In genomic region chr6:89776583-89777233, GRCh38 we compare ENCODE assay signal across 25 cellular contexts. TPM values are rescaled to one million over a fixed set of nuclear protein-coding genes. Genes with fewer than 3 reads are reported as not detected.
A peak's percentile ranks its signal among the peaks of the same experiment; 100 is the strongest.
DNase-seq lines count a peak whose midpoint lies in the region; FAIRE-seq and TF ChIP-seq lines count a peak whose summit lies in the region.
"Had no signal": no experiment of that assay in that cellular context is flagged by ENCODE, and none has a peak within 500 bp of the region (broad histone marks: within the 10 kb centered on the region; RNA-seq: fewer than 3 reads in every experiment).

No MANE protein-coding gene starts in this region.

- DNase-seq in M059J (ENCODE audit: low read depth) (peak; percentile 5), choroid plexus epithelial cell (ENCODE audit: low read depth) (peak; percentile 12), small intestine (peak; percentile 17), GM10248 (ENCODE audit: extremely low spot score) (no peak), SK-N-DZ (ENCODE audit: low spot score) (no peak)
- DNase-seq in stimulated activated CD4-positive, alpha-beta T cell treated with anti-CD3 and anti-CD28 coated beads, Interleukin-15, amount 100 ng/mL, for 24 hours, result no peak
- no peak for DNase-seq in activated CD4-positive, alpha-beta T cell treated with anti-CD3 and anti-CD28 coated beads, Interleukin-2, amount 50 U/mL, for 1 hour
- DNase-seq: CD4-positive, CD25-positive, alpha-beta regulatory T cell; DMS153; DND-41; Kasumi-1; MV-4-11; NCI-H1105; NCI-H1436 treated with DMSO at 0.1 percent for 48 hours; NCI-H187 treated with DMSO at 0.1 percent for 48 hours; NCI-H446 treated with DMSO at 0.1 percent for 48 hours; NCI-H526; NCI-H82; PC-9; SJCRH30 had no signal

- TF ChIP-seq RAD21 in liver (IDR thresholded peaks at IDR 0.05), result peak; percentile 14 to 61

- H3K27ac ChIP-seq in liver (ENCODE audit: low read depth in 1 of 2, low read length in 2 of 2) (no peak overlapping the region), small intestine (ENCODE audit: low read depth in 1 of 2, low read length in 1 of 2) (no peak overlapping the region)
- H3K27ac ChIP-seq: BLaER1, PC-9, SJCRH30 had no signal

- WGBS in liver, result 60% methylated on average over 1 of the region's 1 CpG
- WGBS in small intestine, 3 donors, result 84 to 92% (median 86%) methylated on average over 1 of the region's 1 CpG

- H3K27me3 ChIP-seq in liver (ENCODE audit: control insufficient read depth in 4 of 4, insufficient read depth in 4 of 4, low read length in 3 of 4), result no peaks in the 10 kb centered on the region
- no peaks in the 10 kb centered on the region for H3K27me3 ChIP-seq in small intestine (ENCODE audit: control insufficient read depth in 2 of 2, insufficient read depth in 2 of 2, low read length in 2 of 2)
- H3K27me3 ChIP-seq: BLaER1, SJCRH30 had no signal

- FAIRE-seq in small intestine (lab: Jason Lieb, UNC), result no peak
- FAIRE-seq: A204.1, H54 had no signal

- no peak overlapping the region for H3K9ac ChIP-seq in liver (ENCODE audit: low read depth in 1 of 2, low read length in 2 of 2)
- H3K9ac ChIP-seq: BLaER1 had no signal

- H3K4me1 ChIP-seq in liver (ENCODE audit: control insufficient read depth in 4 of 4, insufficient read depth in 4 of 4, low read length in 3 of 4) (peaks cover 0 to 9% (median 5%) of the 10 kb centered on the region in 4 donors), small intestine (ENCODE audit: control insufficient read depth in 2 of 2, insufficient read depth in 1 of 2, low read depth in 1 of 2, low read length in 1 of 2) (no peaks in the 10 kb centered on the region)
- H3K4me1 ChIP-seq: BLaER1, SJCRH30 had no signal

- H3K9me3 ChIP-seq in liver (ENCODE audit: control insufficient read depth in 4 of 4, low read length in 3 of 4) (no peaks in the 10 kb centered on the region), small intestine (ENCODE audit: control insufficient read depth, low read depth) (no peaks in the 10 kb centered on the region)
- H3K9me3 ChIP-seq: BLaER1, SJCRH30 had no signal

- TF ChIP-seq CTCF in choroid plexus epithelial cell (conservative IDR thresholded peaks at IDR 0.05; ENCODE audit: low read depth, low read length), result peak; percentile 38
- no peak for TF ChIP-seq CTCF in liver (IDR thresholded peaks at IDR 0.05; ENCODE audit: low read depth, low read length, missing input control)
- no peak for TF ChIP-seq CTCF in GM10248 (IDR thresholded peaks at IDR 0.05; ENCODE audit: control extremely low read depth, extremely low read depth, low read depth, missing control alignments)

- CTCF ChIA-PET in GM10248 (lab: Yijun Ruan, JAX), result interaction anchor here (1.2 to 1.5 kb wide), 3 partner anchors 16 to 22 kb away, joined by 3 to 4 read pairs (median 4); no protein-coding TSS in a partner anchor

- POLR2A ChIA-PET in GM10248 (lab: Yijun Ruan, JAX), result no interaction called here

- H3K36me3 ChIP-seq in liver (ENCODE audit: control insufficient read depth in 4 of 4, insufficient read depth in 3 of 4, low read depth in 1 of 4, low read length in 3 of 4) (peaks cover 5 to 24% (median 12%) of the 10 kb centered on the region in 4 donors), small intestine (ENCODE audit: control insufficient read depth in 2 of 2, insufficient read depth in 2 of 2, low read length in 2 of 2) (peaks cover 8 to 13% of the 10 kb centered on the region in 2 donors)

- H3K4me3 ChIP-seq in choroid plexus epithelial cell (ENCODE audit: low read depth, low read length) (no peak overlapping the region), liver (ENCODE audit: low read depth in 1 of 3, low read length in 3 of 3) (no peak overlapping the region), small intestine (ENCODE audit: low read depth in 1 of 2, low read length in 2 of 2) (no peak overlapping the region)
- H3K4me3 ChIP-seq: BLaER1, K562, PC-9, SJCRH30 had no signal

TF ChIP-seq in liver, 16 proteins besides CTCF, POLR2A, EP300 and RAD21:
- peak in 1 of 2 donors; percentile 20 for TF ChIP-seq RXRA (IDR thresholded peaks at IDR 0.05)
- peak in 1 of 2 donors; percentile 78 for TF ChIP-seq JUND (IDR thresholded peaks at IDR 0.05)
- no peak for TF ChIP-seq HNF4G (IDR thresholded peaks at IDR 0.05)
- TF ChIP-seq SP1 (IDR thresholded peaks at IDR 0.05), result no peak
- peak; percentile 52 to 76 for TF ChIP-seq HNF4A (conservative IDR thresholded peaks at IDR 0.05)
- no peak for TF ChIP-seq FOXA1 (IDR thresholded peaks at IDR 0.05)
- no peak for TF ChIP-seq GABPA (IDR thresholded peaks at IDR 0.05 in 1 of 2, conservative IDR thresholded peaks at IDR 0.05 in 1 of 2)
TF ChIP-seq in liver: peak in this region for 3.

RNA-seq across cellular contexts. Expression of gene MDN1, which starts 42.9 kb away (rescaled TPM):
- 3.5 and 8.7 TPM in 2 replicates for total RNA-seq in M059J (2014; rRNA removed; shearing (Covaris generic))
- 10 to 100 TPM; 29.6 to 48.9 TPM for total RNA-seq in liver
- 10 to 100 TPM in 1 of 2 donors, 1 to 10 TPM in 1; 5.4 to 16.0 TPM for polyA plus RNA-seq in liver
- polyA plus RNA-seq in small intestine, result 10 to 100 TPM in 2 of 3 donors, 1 to 10 TPM in 1; 8.6 to 16.8 (median 13.8) TPM
- polyA plus RNA-seq in SK-N-DZ (2014; cell fraction: cytosol; rRNA removed), result 11.8 and 18.6 TPM in 2 replicates
- 53.3 and 57.7 TPM in 2 replicates for polyA plus RNA-seq in SK-N-DZ (2014; cell fraction: nucleus; rRNA removed)

RNA-seq across cellular contexts. Expression of gene CASP8AP2, which starts 53.0 kb away (rescaled TPM):
- 9.3 and 11.4 TPM in 2 replicates for total RNA-seq in M059J (2014; rRNA removed; shearing (Covaris generic))
- 10 to 100 TPM in 1 of 2 donors, 1 to 10 TPM in 1; 7.3 to 12.2 TPM for total RNA-seq in liver
- polyA plus RNA-seq in liver (1 to 10 TPM; 1.9 to 7.0 TPM), small intestine (1 to 10 TPM; 1.4 to 4.8 (median 3.1) TPM)
- polyA plus RNA-seq in SK-N-DZ (2014; cell fraction: cytosol; rRNA removed), result 18.3 and 20.2 TPM in 2 replicates
- 29.9 and 31.4 TPM in 2 replicates for polyA plus RNA-seq in SK-N-DZ (2014; cell fraction: nucleus; rRNA removed)

Comparison
In these comparisons a context has a peak if more than half of its experiments do, and no peak if none do; other contexts are left out.
1. DNase-seq: peak in M059J (single experiment), choroid plexus epithelial cell (single experiment) and small intestine (single experiment); none in GM10248 (single experiment), SK-N-DZ (single experiment), stimulated activated CD4-positive, alpha-beta T cell treated with anti-CD3 and anti-CD28 coated beads, Interleukin-15, amount 100 ng/mL, for 24 hours (single experiment) and activated CD4-positive, alpha-beta T cell treated with anti-CD3 and anti-CD28 coated beads, Interleukin-2, amount 50 U/mL, for 1 hour (single experiment).